1 cellular context compared by ENCODE assay signal in the genomic region with DNA sequence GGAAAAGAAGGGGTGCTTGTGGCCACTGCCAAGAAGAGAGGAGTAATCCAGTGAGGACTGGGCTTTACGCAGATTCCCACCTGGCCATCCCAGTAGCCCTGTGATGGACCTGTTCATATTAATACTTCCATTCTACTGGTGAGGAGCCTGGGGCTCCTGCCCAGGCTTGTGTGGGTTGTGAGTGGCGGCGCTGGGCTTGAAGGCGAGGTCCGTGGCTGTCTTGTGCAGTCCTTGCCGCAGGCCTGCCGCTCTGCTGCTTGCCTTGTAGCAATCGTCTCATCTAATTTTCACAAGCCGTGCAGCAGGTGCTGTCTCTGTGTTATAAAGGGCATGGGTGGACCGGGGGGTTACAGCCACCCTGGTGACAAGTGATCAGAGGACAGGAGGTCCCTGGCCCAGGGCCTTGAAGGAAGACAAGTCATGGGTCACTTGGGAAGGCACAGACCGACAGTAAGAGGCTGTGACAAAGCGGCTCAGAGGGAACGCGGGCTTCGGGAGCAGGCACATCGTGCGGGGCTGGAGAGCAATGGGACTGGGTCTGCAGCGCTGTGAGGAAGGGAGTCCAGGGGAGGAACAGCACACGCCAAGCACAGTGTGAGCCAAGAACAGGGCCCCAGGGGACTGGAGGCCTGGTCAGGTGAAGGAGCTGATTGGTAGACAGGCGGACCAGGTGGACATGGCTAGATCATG.
TF ChIP-seq lines count a peak whose summit lies in the region.

No MANE protein-coding gene starts in this region.

TF ChIP-seq in IMR-90, 13 proteins besides CTCF, POLR2A, EP300 and RAD21:
- TF ChIP-seq CHD1 (IDR thresholded peaks at IDR 0.05; ENCODE audit: low read depth, low read length) (no peak), MAZ (IDR thresholded peaks at IDR 0.05; ENCODE audit: borderline replicate concordance, low read depth, low read length) (no peak), RCOR1 (IDR thresholded peaks at IDR 0.05; ENCODE audit: insufficient replicate concordance, low read length) (no peak), USF2 (IDR thresholded peaks at IDR 0.05; ENCODE audit: low read depth, low read length) (no peak), MXI1 (IDR thresholded peaks at IDR 0.05; ENCODE audit: borderline replicate concordance, low read depth, low read length) (no peak), MAFK (IDR thresholded peaks at IDR 0.05; ENCODE audit: low read depth, low read length) (no peak), BHLHE40 (IDR thresholded peaks at IDR 0.05; ENCODE audit: low read depth, low read length) (no peak)
- TF ChIP-seq, protein P1, sequence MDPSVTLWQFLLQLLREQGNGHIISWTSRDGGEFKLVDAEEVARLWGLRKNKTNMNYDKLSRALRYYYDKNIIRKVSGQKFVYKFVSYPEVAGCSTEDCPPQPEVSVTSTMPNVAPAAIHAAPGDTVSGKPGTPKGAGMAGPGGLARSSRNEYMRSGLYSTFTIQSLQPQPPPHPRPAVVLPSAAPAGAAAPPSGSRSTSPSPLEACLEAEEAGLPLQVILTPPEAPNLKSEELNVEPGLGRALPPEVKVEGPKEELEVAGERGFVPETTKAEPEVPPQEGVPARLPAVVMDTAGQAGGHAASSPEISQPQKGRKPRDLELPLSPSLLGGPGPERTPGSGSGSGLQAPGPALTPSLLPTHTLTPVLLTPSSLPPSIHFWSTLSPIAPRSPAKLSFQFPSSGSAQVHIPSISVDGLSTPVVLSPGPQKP (IDR thresholded peaks at IDR 0.05; ENCODE audit: borderline replicate concordance, low read depth, low read length) = no peak
